ENCODE assay signal across 12 cellular contexts in the genomic region with DNA sequence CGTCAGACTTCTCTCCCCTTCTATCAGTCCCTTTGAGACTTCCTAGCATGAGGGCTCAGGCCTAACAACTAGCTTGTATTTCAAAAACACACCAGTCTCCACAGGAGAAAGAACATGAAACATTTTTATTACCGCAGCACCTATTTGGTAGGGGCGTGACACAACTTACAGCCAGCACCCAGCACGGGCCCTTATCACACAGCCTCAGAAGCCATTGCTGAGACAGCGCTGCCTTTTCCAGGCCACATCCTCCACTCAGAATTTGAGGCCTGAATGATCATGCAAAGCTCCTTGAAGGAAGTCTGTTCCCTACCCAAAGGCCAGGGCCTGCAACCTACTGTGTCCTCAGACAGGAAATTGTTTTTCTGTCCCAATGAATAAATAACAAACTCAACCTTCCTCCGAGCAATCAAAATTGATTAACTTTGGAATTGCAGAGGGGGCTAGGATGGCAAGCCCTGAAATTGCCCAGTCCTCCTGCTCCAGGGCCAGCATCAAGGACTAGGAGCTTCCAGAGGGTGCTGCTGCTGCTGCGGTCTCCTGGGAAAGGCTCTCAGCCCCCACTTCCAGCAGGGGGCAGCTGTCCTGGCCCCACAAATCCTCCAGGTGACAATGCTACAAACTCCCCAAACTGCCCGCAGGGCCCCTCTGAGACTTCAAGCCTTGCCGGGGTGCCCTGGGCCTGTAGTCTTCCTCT.
DNase-seq lines count a peak whose midpoint lies in the region; ATAC-seq and TF ChIP-seq lines count a peak whose summit lies in the region.
"Had no signal": no experiment of that assay in that cellular context is flagged by ENCODE, and none has a peak within 500 bp of the region (broad histone marks: within the 10 kb centered on the region; RNA-seq: fewer than 3 reads in every experiment).

No MANE protein-coding gene starts in this region.

- ATAC-seq in activated CD8-positive, alpha-beta T cell treated with anti-CD3 and anti-CD28 coated beads for 36 hours, result no peak
- no peak for ATAC-seq in activated CD8-positive, alpha-beta T cell treated with anti-CD3 and anti-CD28 coated beads, Interleukin-2, amount 10 ng/mL, durations not matched to agents 7 days and 5 days
- peak; percentile 8 for ATAC-seq in stimulated activated effector memory CD8-positive, alpha-beta T cell treated with anti-CD3 and anti-CD28 coated beads, Interleukin-12 subunit alpha, Interleukin-12 subunit beta, amount 100 ng/mL, for 72 hours
- no peak for ATAC-seq in HG03354 (IDR thresholded peaks at IDR 0.05; ENCODE audit: poor library complexity, severe bottlenecking, unreplicated experiment)

- H3K4me3 ChIP-seq in NT2/D1 (ENCODE audit: insufficient read length, low read depth), result no peak overlapping the region
- H3K4me3 ChIP-seq in foreskin fibroblast (ENCODE audit: low read depth in 1 of 2, low read length in 2 of 2), result no peak overlapping the region

- CTCF ChIA-PET in activated CD8-positive, alpha-beta T cell treated with anti-CD3 and anti-CD28 coated beads for 36 hours (lab: Charles Lee), result interaction anchor here (1.0 kb wide), 1 partner anchor 194 kb away, joined by 4 read pairs; no protein-coding TSS in a partner anchor
- CTCF ChIA-PET in activated CD8-positive, alpha-beta T cell treated with anti-CD3 and anti-CD28 coated beads, Interleukin-2, amount 10 ng/mL, durations not matched to agents 7 days and 5 days (lab: Charles Lee), result no interaction called here

- intact Hi-C loops in activated CD8-positive, alpha-beta T cell treated with anti-CD3 and anti-CD28 coated beads for 36 hours (cut with micrococcal nuclease), result no loop called here

- peaks cover 27% of the 10 kb centered on the region for H3K9me3 ChIP-seq in NT2/D1 (ENCODE audit: insufficient read depth, low read length)

- H3K4me1 Mint-ChIP-seq in activated CD8-positive, alpha-beta T cell treated with anti-CD3 and anti-CD28 coated beads for 36 hours (ENCODE audit: low read depth), result no peaks in the 10 kb centered on the region
- H3K4me1 Mint-ChIP-seq in activated CD8-positive, alpha-beta T cell treated with anti-CD3 and anti-CD28 coated beads, Interleukin-2, amount 10 ng/mL, durations not matched to agents 7 days and 5 days (ENCODE audit: low read depth), result no peaks in the 10 kb centered on the region
- no peaks in the 10 kb centered on the region for H3K4me1 Mint-ChIP-seq in stimulated activated effector memory CD8-positive, alpha-beta T cell treated with anti-CD3 and anti-CD28 coated beads, Interleukin-12 subunit alpha, Interleukin-12 subunit beta, amount 100 ng/mL, for 72 hours

- no peaks in the 10 kb centered on the region for H3K36me3 Mint-ChIP-seq in activated CD8-positive, alpha-beta T cell treated with anti-CD3 and anti-CD28 coated beads for 36 hours (ENCODE audit: low read depth)
- no peaks in the 10 kb centered on the region for H3K36me3 Mint-ChIP-seq in activated CD8-positive, alpha-beta T cell treated with anti-CD3 and anti-CD28 coated beads, Interleukin-2, amount 10 ng/mL, durations not matched to agents 7 days and 5 days (ENCODE audit: low read depth)
- no peaks in the 10 kb centered on the region for H3K36me3 Mint-ChIP-seq in stimulated activated effector memory CD8-positive, alpha-beta T cell treated with anti-CD3 and anti-CD28 coated beads, Interleukin-12 subunit alpha, Interleukin-12 subunit beta, amount 100 ng/mL, for 72 hours

- H3K27me3 Mint-ChIP-seq in activated CD8-positive, alpha-beta T cell treated with anti-CD3 and anti-CD28 coated beads for 36 hours, result peaks cover 7% of the 10 kb centered on the region
- H3K27me3 Mint-ChIP-seq in activated CD8-positive, alpha-beta T cell treated with anti-CD3 and anti-CD28 coated beads, Interleukin-2, amount 10 ng/mL, durations not matched to agents 7 days and 5 days (ENCODE audit: low read depth), result peaks cover 16% of the 10 kb centered on the region

- TF ChIP-seq CTCF in activated CD8-positive, alpha-beta T cell treated with anti-CD3 and anti-CD28 coated beads for 36 hours (IDR thresholded peaks at IDR 0.05), result peak; percentile 30
- TF ChIP-seq CTCF in foreskin fibroblast (IDR thresholded peaks at IDR 0.05; ENCODE audit: low read depth, low read length), result peak; percentile 10

- no peak overlapping the region for H3K4me3 Mint-ChIP-seq in activated CD8-positive, alpha-beta T cell treated with anti-CD3 and anti-CD28 coated beads for 36 hours
- no peak overlapping the region for H3K4me3 Mint-ChIP-seq in activated CD8-positive, alpha-beta T cell treated with anti-CD3 and anti-CD28 coated beads, Interleukin-2, amount 10 ng/mL, durations not matched to agents 7 days and 5 days
- H3K4me3 Mint-ChIP-seq in stimulated activated effector memory CD8-positive, alpha-beta T cell treated with anti-CD3 and anti-CD28 coated beads, Interleukin-12 subunit alpha, Interleukin-12 subunit beta, amount 100 ng/mL, for 72 hours, result no peak overlapping the region
- H3K4me3 Mint-ChIP-seq: activated naive CD8-positive, alpha-beta T cell had no signal

- H3K36me3 ChIP-seq in NT2/D1 (ENCODE audit: insufficient read depth, insufficient read length, low read length), result no peaks in the 10 kb centered on the region

- peaks cover 8% of the 10 kb centered on the region for H3K9me3 Mint-ChIP-seq in activated CD8-positive, alpha-beta T cell treated with anti-CD3 and anti-CD28 coated beads for 36 hours
- no peaks in the 10 kb centered on the region for H3K9me3 Mint-ChIP-seq in activated CD8-positive, alpha-beta T cell treated with anti-CD3 and anti-CD28 coated beads, Interleukin-2, amount 10 ng/mL, durations not matched to agents 7 days and 5 days (ENCODE audit: insufficient read depth)
- peaks cover 6% of the 10 kb centered on the region for H3K9me3 Mint-ChIP-seq in stimulated activated effector memory CD8-positive, alpha-beta T cell treated with anti-CD3 and anti-CD28 coated beads, Interleukin-12 subunit alpha, Interleukin-12 subunit beta, amount 100 ng/mL, for 72 hours

- POLR2A ChIA-PET in activated CD8-positive, alpha-beta T cell treated with anti-CD3 and anti-CD28 coated beads for 36 hours (lab: Charles Lee), result no interaction called here
- POLR2A ChIA-PET in activated CD8-positive, alpha-beta T cell treated with anti-CD3 and anti-CD28 coated beads, Interleukin-2, amount 10 ng/mL, durations not matched to agents 7 days and 5 days (lab: Charles Lee), result no interaction called here

- H3K4me1 ChIP-seq in NT2/D1 (ENCODE audit: insufficient read depth, insufficient read length), result no peaks in the 10 kb centered on the region

- H3K9ac ChIP-seq in NT2/D1 (ENCODE audit: insufficient read length, low read depth), result no peak overlapping the region

- H3K27ac Mint-ChIP-seq in activated CD8-positive, alpha-beta T cell treated with anti-CD3 and anti-CD28 coated beads for 36 hours, result no peak overlapping the region
- H3K27ac Mint-ChIP-seq in activated CD8-positive, alpha-beta T cell treated with anti-CD3 and anti-CD28 coated beads, Interleukin-2, amount 10 ng/mL, durations not matched to agents 7 days and 5 days, result no peak overlapping the region
- no peak overlapping the region for H3K27ac Mint-ChIP-seq in stimulated activated effector memory CD8-positive, alpha-beta T cell treated with anti-CD3 and anti-CD28 coated beads, Interleukin-12 subunit alpha, Interleukin-12 subunit beta, amount 100 ng/mL, for 72 hours
- H3K27ac Mint-ChIP-seq: activated naive CD8-positive, alpha-beta T cell had no signal

- DNase-seq in activated CD8-positive, alpha-beta T cell treated with anti-CD3 and anti-CD28 coated beads for 36 hours, result no peak
- no peak for DNase-seq in activated CD8-positive, alpha-beta T cell treated with anti-CD3 and anti-CD28 coated beads, Interleukin-2, amount 10 ng/mL, durations not matched to agents 7 days and 5 days
- DNase-seq in NT2/D1 (ENCODE audit: low read depth, low spot score), result peak; percentile 51
- DNase-seq in foreskin fibroblast, result no peak
- DNase-seq in stimulated activated effector memory CD8-positive, alpha-beta T cell treated with anti-CD3 and anti-CD28 coated beads, Interleukin-12 subunit alpha, Interleukin-12 subunit beta, amount 100 ng/mL, for 72 hours (ENCODE audit: low spot score in 2 of 2), result no peak
- DNase-seq in activated CD4-positive, alpha-beta T cell treated with anti-CD3 and anti-CD28 coated beads, Interleukin-2, amount 50 U/mL, for 48 hours, result no peak
- DNase-seq in mucosa of gallbladder (ENCODE audit: low spot score), result no peak
- DNase-seq: activated CD4-positive, alpha-beta T cell treated with anti-CD3 and anti-CD28 coated beads for 48 hours; GOT3; NCI-H1694 had no signal

- no peaks in the 10 kb centered on the region for H3K27me3 ChIP-seq in NT2/D1 (ENCODE audit: insufficient read depth, insufficient read length)
